19 cellular contexts compared by ENCODE assay signal in genomic region chr4:12138478-12138877, GRCh38.
"Had no signal": no experiment of that assay in that cellular context is flagged by ENCODE, and none has a peak within 500 bp of the region (broad histone marks: within the 10 kb centered on the region; RNA-seq: fewer than 3 reads in every experiment).

No MANE protein-coding gene starts in this region.

- ATAC-seq: activated T-cell treated with anti-CD3 and anti-CD28 coated beads, Interleukin-2, amount 50 U/mL, for 4 hours had no signal

- H3K4me2 ChIP-seq: KMS-11 had no signal

- DNase-seq: activated CD4-positive, alpha-beta memory T cell treated with anti-CD3 and anti-CD28 coated beads for 36 hours; activated CD4-positive, alpha-beta T cell treated with anti-CD3 and anti-CD28 coated beads, Interleukin-2, amount 10 ng/mL, durations not matched to agents 7 days and 5 days; activated CD4-positive, CD25-positive, alpha-beta regulatory T cell; activated CD8-positive, alpha-beta memory T cell treated with anti-CD3 and anti-CD28 coated beads for 24 hours; activated effector memory CD4-positive, alpha-beta T cell treated with anti-CD3 and anti-CD28 coated beads, Interleukin-2, amount 50 U/mL, for 16 hours; activated naive CD4-positive, alpha-beta T cell treated with anti-CD3 and anti-CD28 coated beads for 36 hours; activated T-cell treated with anti-CD3 and anti-CD28 coated beads, Interleukin-2, amount 50 U/mL, for 4 hours; amygdala; NCI-H146; NCI-H187 treated with DMSO at 0.1 percent for 48 hours; NCI-H2171; NCI-H226; NCI-H69; NK-92 treated with Interleukin-12 subunit alpha and Interleukin-12 subunit beta, amount 100 ng/mL, for 24 hours; SIG-M5; T-helper 2 cell; T1000 had no signal

- H3K9ac ChIP-seq: KMS-11 had no signal

- H3K27ac ChIP-seq: KMS-11, VCaP had no signal
